In genomic region chr11:77044356-77044755, GRCh38 we compare ENCODE assay signal across 9 cellular contexts. TPM values are rescaled to one million over a fixed set of nuclear protein-coding genes. Genes with fewer than 3 reads are reported as not detected.
"Had no signal": no experiment of that assay in that cellular context is flagged by ENCODE, and none has a peak within 500 bp of the region (broad histone marks: within the 10 kb centered on the region; RNA-seq: fewer than 3 reads in every experiment).

No MANE protein-coding gene starts in this region.

- H2AFZ ChIP-seq: GM23338 had no signal

- H3K4me3 ChIP-seq: GM23338, K562 had no signal

- DNase-seq: H9, HCEC 1CT, KG1 had no signal

- H3K27ac ChIP-seq: HL-60 had no signal

- H3K4me2 ChIP-seq: GM23338 had no signal

- ATAC-seq: GM23338, HepG2, K562 had no signal

RNA-seq across cellular contexts. Expression of gene B3GNT6, which starts 10.2 kb away (rescaled TPM):
- total RNA-seq: GM23338, H1, H9, HepG2, HT1080, K562 had no signal
- polyA plus RNA-seq: GM23338, HepG2 had no signal

RNA-seq across cellular contexts. Expression of gene OMP, which starts 58.3 kb away (rescaled TPM):
- total RNA-seq: H1, H9, HepG2, K562 had no signal
- polyA plus RNA-seq: GM23338, H1, HepG2, K562 had no signal
